9 cellular contexts compared by ENCODE assay signal in the genomic region with DNA sequence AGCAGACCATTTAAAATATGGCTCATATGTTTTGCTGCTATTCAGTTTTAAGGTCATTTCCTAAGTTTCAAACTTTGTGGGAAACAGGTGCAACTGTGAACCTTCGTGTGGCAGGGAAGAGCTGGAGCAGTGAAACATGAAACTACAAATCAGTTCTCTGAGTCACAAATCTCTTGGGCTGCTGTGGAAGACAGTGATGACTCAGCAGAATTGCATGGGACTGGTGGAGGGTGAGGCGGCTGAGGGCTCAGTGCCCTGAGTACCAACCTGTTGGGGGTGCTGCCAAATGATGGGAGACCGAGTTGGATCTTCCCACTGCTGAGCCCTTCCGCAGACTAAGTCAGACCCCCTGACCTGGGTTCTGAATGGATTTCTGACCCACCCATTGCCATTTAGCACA. TPM values are rescaled to one million over a fixed set of nuclear protein-coding genes. Genes with fewer than 3 reads are reported as not detected.
DNase-seq lines count a peak whose midpoint lies in the region; ATAC-seq and TF ChIP-seq lines count a peak whose summit lies in the region.
"Had no signal": no experiment of that assay in that cellular context is flagged by ENCODE, and none has a peak within 500 bp of the region (broad histone marks: within the 10 kb centered on the region; RNA-seq: fewer than 3 reads in every experiment).

No MANE protein-coding gene starts in this region.

- no peaks in the 10 kb centered on the region for H3K36me3 ChIP-seq in colonic mucosa

- H3K9me3 ChIP-seq in colonic mucosa: no peaks in the 10 kb centered on the region

- H3K4me1 ChIP-seq in colonic mucosa: peaks cover 7% of the 10 kb centered on the region

- no peaks in the 10 kb centered on the region for H3K27me3 Mint-ChIP-seq in activated naive CD8-positive, alpha-beta T cell treated with anti-CD3 and anti-CD28 coated beads, Interleukin-2, amount 50 U/mL, for 24 hours
- H3K27me3 Mint-ChIP-seq in glutamatergic neuron (ENCODE audit: unreplicated experiment): no peaks in the 10 kb centered on the region

- no peaks in the 10 kb centered on the region for H3K36me3 Mint-ChIP-seq in activated naive CD8-positive, alpha-beta T cell treated with anti-CD3 and anti-CD28 coated beads, Interleukin-2, amount 50 U/mL, for 24 hours (ENCODE audit: low read depth)
- no peaks in the 10 kb centered on the region for H3K36me3 Mint-ChIP-seq in glutamatergic neuron (ENCODE audit: unreplicated experiment)

- H3K9ac ChIP-seq in colonic mucosa (ENCODE audit: low read depth in 2 of 2, low read length in 2 of 2): no peak overlapping the region

- H3K27ac ChIP-seq in colonic mucosa: no peak overlapping the region

- no peaks in the 10 kb centered on the region for H3K9me3 Mint-ChIP-seq in activated naive CD8-positive, alpha-beta T cell treated with anti-CD3 and anti-CD28 coated beads, Interleukin-2, amount 50 U/mL, for 24 hours
- H3K9me3 Mint-ChIP-seq in glutamatergic neuron (ENCODE audit: unreplicated experiment): no peaks in the 10 kb centered on the region

- H3K27ac Mint-ChIP-seq in activated naive CD8-positive, alpha-beta T cell treated with anti-CD3 and anti-CD28 coated beads, Interleukin-2, amount 50 U/mL, for 24 hours: peak overlapping the region; percentile 46
- no peak overlapping the region for H3K27ac Mint-ChIP-seq in glutamatergic neuron (ENCODE audit: unreplicated experiment)

- H3K27me3 ChIP-seq in colonic mucosa: no peaks in the 10 kb centered on the region

- no peak overlapping the region for H3K4me3 ChIP-seq in colonic mucosa

- no peak overlapping the region for H3K4me3 Mint-ChIP-seq in activated naive CD8-positive, alpha-beta T cell treated with anti-CD3 and anti-CD28 coated beads, Interleukin-2, amount 50 U/mL, for 24 hours
- no peak overlapping the region for H3K4me3 Mint-ChIP-seq in glutamatergic neuron (ENCODE audit: unreplicated experiment)

- intact Hi-C loops in colonic mucosa (cut with DNase I): loop anchor here (10.0 kb wide), 1 partner anchor 366 kb away; no protein-coding TSS in a partner anchor

- TF ChIP-seq CTCF in colonic mucosa (IDR thresholded peaks at IDR 0.05) (no peak), glutamatergic neuron (IDR thresholded peaks at IDR 0.05; ENCODE audit: partially characterized antibody, unreplicated experiment) (no peak)

- peaks cover 42% of the 10 kb centered on the region for H3K4me1 Mint-ChIP-seq in activated naive CD8-positive, alpha-beta T cell treated with anti-CD3 and anti-CD28 coated beads, Interleukin-2, amount 50 U/mL, for 24 hours
- H3K4me1 Mint-ChIP-seq in glutamatergic neuron (ENCODE audit: low read depth, unreplicated experiment): peaks cover 7% of the 10 kb centered on the region

- DNase-seq in AG08395 (ENCODE audit: low spot score): peak; percentile 46
- DNase-seq in HCEC 1CT: peak; percentile 74
- no peak for DNase-seq in activated naive CD8-positive, alpha-beta T cell treated with anti-CD3 and anti-CD28 coated beads, Interleukin-2, amount 50 U/mL, for 24 hours
- peak; percentile 72 for DNase-seq in islet precursor cell
- DNase-seq in colonic mucosa: no peak
- DNase-seq in cerebellum (ENCODE audit: low spot score): no peak
- no peak for DNase-seq in effector CD8-positive, alpha-beta T cell (lab: John Stamatoyannopoulos, UW)
- DNase-seq in glutamatergic neuron: no peak
- DNase-seq: hippocampal formation had no signal

- peak; percentile 11 for ATAC-seq in activated naive CD8-positive, alpha-beta T cell treated with anti-CD3 and anti-CD28 coated beads, Interleukin-2, amount 50 U/mL, for 24 hours

RNA-seq across cellular contexts. Expression of gene CALM1, which starts 8.4 kb away (rescaled TPM):
- 100 to 1,000 TPM; 676 to 714 TPM for total RNA-seq in colonic mucosa
- 1,436 TPM for total RNA-seq in cerebellum
- 590 TPM for total RNA-seq in glutamatergic neuron (ENCODE audit: unreplicated experiment)

RNA-seq across cellular contexts. Expression of gene NRDE2, which starts 56.7 kb away (rescaled TPM):
- 10 to 100 TPM; 14.7 to 22.1 TPM for total RNA-seq in colonic mucosa
- 18.1 TPM for total RNA-seq in cerebellum
- total RNA-seq in glutamatergic neuron (ENCODE audit: unreplicated experiment): 22.4 TPM

Comparison
In these comparisons a context has a peak if more than half of its experiments do, and no peak if none do; other contexts are left out.
1. DNase-seq: peak in AG08395 (single experiment), HCEC 1CT (single experiment) and islet precursor cell (single experiment); none in activated naive CD8-positive, alpha-beta T cell treated with anti-CD3 and anti-CD28 coated beads, Interleukin-2, amount 50 U/mL, for 24 hours (single experiment), colonic mucosa (single experiment), cerebellum (single experiment), effector CD8-positive, alpha-beta T cell (single experiment) and glutamatergic neuron (single experiment).